ENCODE assay signal across 19 cellular contexts in the genomic region with DNA sequence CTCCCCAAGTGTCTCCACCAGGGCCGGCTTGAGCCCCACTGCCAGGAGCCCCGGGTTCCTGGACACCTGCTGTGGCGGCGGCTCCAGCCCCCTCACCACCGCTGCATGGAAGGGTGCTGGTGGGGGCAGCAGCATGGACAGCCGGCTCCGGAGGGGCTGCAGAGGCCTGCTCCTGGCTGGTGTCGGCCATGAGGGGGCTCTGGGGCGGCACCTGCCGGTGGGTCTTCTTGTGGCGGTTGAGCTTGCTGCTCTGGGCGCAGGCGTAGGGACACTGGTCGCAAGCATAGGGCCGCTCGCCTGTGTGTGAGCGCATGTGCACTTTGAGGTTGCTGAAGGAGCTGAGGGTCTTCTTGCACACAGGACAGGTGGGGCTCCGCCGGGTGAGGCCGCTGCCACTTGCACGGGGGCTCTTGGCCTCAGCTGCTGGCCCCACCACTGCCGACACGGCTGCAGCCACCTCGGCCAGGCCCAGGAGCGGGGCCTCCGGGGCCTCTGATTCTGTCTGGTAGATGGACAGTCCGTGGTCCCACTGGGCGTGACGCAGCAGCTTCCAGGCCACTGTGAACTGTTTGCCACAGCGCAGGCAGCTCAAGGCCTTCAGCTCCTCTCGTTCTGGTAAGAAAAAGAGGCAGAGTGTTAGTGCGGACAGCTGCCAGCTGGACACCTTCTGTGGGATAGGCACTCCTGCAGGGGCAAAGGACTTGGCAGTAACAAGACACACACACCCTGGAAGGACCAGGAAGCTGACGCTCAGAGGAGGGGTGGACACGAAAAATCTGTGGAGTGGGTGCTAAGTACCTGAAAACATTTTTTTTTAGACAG. TPM values are rescaled to one million over a fixed set of nuclear protein-coding genes. Genes with fewer than 3 reads are reported as not detected.
DNase-seq lines count a peak whose midpoint lies in the region; ATAC-seq, FAIRE-seq and TF ChIP-seq lines count a peak whose summit lies in the region.
"Had no signal": no experiment of that assay in that cellular context is flagged by ENCODE, and none has a peak within 500 bp of the region (broad histone marks: within the 10 kb centered on the region; RNA-seq: fewer than 3 reads in every experiment).

No MANE protein-coding gene starts in this region.

- BruUV-seq in HepG2 (replicated peaks; lab: Mats Ljungman, UMichigan): no TSS peak

- H3K9ac ChIP-seq in HepG2 (ENCODE audit: insufficient read depth, low read depth, low read length) (no peak overlapping the region), GM23248 (no peak overlapping the region)

- intact Hi-C loops in HepG2 (cut with micrococcal nuclease; ENCODE audit: unreplicated experiment): no loop called here
- intact Hi-C loops in right lobe of liver (cut with DNase I): no loop called here
- intact Hi-C loops in head of caudate nucleus (cut with DNase I): no loop called here
- intact Hi-C loops in testis (cut with DNase I; ENCODE audit: low total_unique reads): no loop called here

- H3K36me3 Mint-ChIP-seq in glutamatergic neuron (ENCODE audit: unreplicated experiment): no peaks in the 10 kb centered on the region

- TF ChIP-seq CTCF in HepG2 (CRISPR knock-in tag; IDR thresholded peaks at IDR 0.05) (no peak), right lobe of liver (IDR thresholded peaks at IDR 0.05) (no peak), glutamatergic neuron (IDR thresholded peaks at IDR 0.05; ENCODE audit: partially characterized antibody, unreplicated experiment) (no peak), testis (IDR thresholded peaks at IDR 0.05) (no peak)

- H3K27me3 Mint-ChIP-seq in glutamatergic neuron (ENCODE audit: unreplicated experiment): peaks cover 8% of the 10 kb centered on the region
- H3K27me3 Mint-ChIP-seq: activated naive CD4-positive, alpha-beta T cell treated with anti-CD3 and anti-CD28 coated beads, Interleukin-2, amount 10 ng/mL, durations not matched to agents 7 days and 5 days; CD4-positive, CD25-positive, alpha-beta regulatory T cell had no signal

- peaks cover 19% of the 10 kb centered on the region; the same call in 1 of the 2 replicates for H3F3A ChIP-seq in GM23248 (ENCODE audit: insufficient read depth)

- H3K36me3 ChIP-seq in HepG2 (replicated peaks in 1 of 2; ENCODE audit: control insufficient read depth in 1 of 2, insufficient read depth in 2 of 2, low read length in 2 of 2) (peaks cover 20 to 32% of the 10 kb centered on the region in 2 experiments; a peak in 4 of 5 replicates), right lobe of liver (peaks cover 4 to 40% (median 22%) of the 10 kb centered on the region in 4 donors), testis (ENCODE audit: low read depth, missing control alignments) (no peaks in the 10 kb centered on the region), GM23248 (ENCODE audit: low read depth) (peaks cover 8% of the 10 kb centered on the region; the same call in 1 of the 2 replicates)

- TF ChIP-seq RAD21 in HepG2 (CRISPR knock-in tag; IDR thresholded peaks at IDR 0.05): no peak

- TF ChIP-seq POLR2A in HepG2 (IDR thresholded peaks at IDR 0.05; ENCODE audit: insufficient read depth in 1 of 2, low read depth in 2 of 2, low read length in 2 of 2) (no peak), right lobe of liver (IDR thresholded peaks at IDR 0.05) (no peak), testis (IDR thresholded peaks at IDR 0.05) (no peak)

- H3K27me3 ChIP-seq in HepG2 (ENCODE audit: control insufficient read depth in 1 of 2, insufficient read depth in 2 of 2, low read length in 2 of 2) (no peaks in the 10 kb centered on the region), right lobe of liver (no peaks in the 10 kb centered on the region), testis (no peaks in the 10 kb centered on the region), GM23248 (replicated peaks; ENCODE audit: insufficient read depth) (no peaks in the 10 kb centered on the region)
- H3K27me3 ChIP-seq: transverse colon had no signal

- H3K4me3 ChIP-seq in HepG2 (replicated peaks in 1 of 3; ENCODE audit: insufficient read depth in 1 of 3, low read depth in 2 of 3, low read length in 3 of 3) (no peak overlapping the region), right lobe of liver (no peak overlapping the region), testis (no peak overlapping the region), GM23248 (no peak overlapping the region)
- H3K4me3 ChIP-seq: transverse colon had no signal

- no peak overlapping the region for H2AFZ ChIP-seq in HepG2 (ENCODE audit: low read length)
- H2AFZ ChIP-seq in GM23248: no peak overlapping the region

- H3K4me3 Mint-ChIP-seq in glutamatergic neuron (ENCODE audit: unreplicated experiment): peak overlapping the region; percentile 30
- H3K4me3 Mint-ChIP-seq: activated naive CD4-positive, alpha-beta T cell treated with anti-CD3 and anti-CD28 coated beads, Interleukin-2, amount 10 ng/mL, durations not matched to agents 7 days and 5 days; mesothelial cell of epicardium had no signal

- WGBS in HepG2 (ENCODE audit: low lambda C conversion rate): 99% methylated on average over 9 of the region's 34 CpGs
- no CpG with 5 or more reads among the region's 34 CpGs for WGBS in right lobe of liver (ENCODE audit: insufficient coverage, low coverage, low lambda C conversion rate, missing lambda C conversion rate)
- WGBS in testis, 2 donors: 80 to 86% methylated on average over 20 to 25 of the region's 34 CpGs
- 82 to 84% methylated on average over 33 to 34 of the region's 34 CpGs for WGBS in GM23248 (ENCODE audit: low coverage in 1 of 2, low lambda C conversion rate in 2 of 2, missing lambda C conversion rate in 2 of 2), 2 experiments

- POLR2A ChIA-PET in HepG2 (lab: Yijun Ruan, JAX): interaction anchor here (0.5 kb wide), 1 partner anchor 137 kb away, joined by 4 read pairs; no protein-coding TSS in a partner anchor

- H3K9me3 Mint-ChIP-seq in glutamatergic neuron (ENCODE audit: unreplicated experiment): peaks cover 15% of the 10 kb centered on the region
- H3K9me3 Mint-ChIP-seq: activated naive CD4-positive, alpha-beta T cell treated with anti-CD3 and anti-CD28 coated beads, Interleukin-2, amount 10 ng/mL, durations not matched to agents 7 days and 5 days; CD4-positive, CD25-positive, alpha-beta regulatory T cell; mesothelial cell of epicardium had no signal

- peaks cover 16% of the 10 kb centered on the region for H3K4me1 ChIP-seq in HepG2 (ENCODE audit: insufficient read depth, low read length)
- H3K4me1 ChIP-seq in right lobe of liver: peaks cover 0 to 12% (median 0%) of the 10 kb centered on the region in 4 donors
- H3K4me1 ChIP-seq in testis: peaks cover 9% of the 10 kb centered on the region
- H3K4me1 ChIP-seq in GM23248 (ENCODE audit: insufficient read depth): no peaks in the 10 kb centered on the region

- H3K27ac ChIP-seq in HepG2 (ENCODE audit: extremely low read length, insufficient read depth, low read length) (no peak overlapping the region), right lobe of liver (no peak overlapping the region), testis (no peak overlapping the region), GM23248 (no peak overlapping the region)
- H3K27ac ChIP-seq: transverse colon had no signal

- no peaks in the 10 kb centered on the region for H4K20me1 ChIP-seq in HepG2 (ENCODE audit: insufficient read depth, low read length)
- H4K20me1 ChIP-seq in GM23248 (ENCODE audit: insufficient read depth): no peaks in the 10 kb centered on the region

- CTCF ChIA-PET in HepG2 (lab: Yijun Ruan, JAX; ENCODE audit: low intra/inter-chr PET ratio, low total read pairs): no interaction called here

- H3K9me3 ChIP-seq in HepG2 (ENCODE audit: low read length): no peaks in the 10 kb centered on the region
- H3K9me3 ChIP-seq in right lobe of liver: no peaks in the 10 kb centered on the region
- no peaks in the 10 kb centered on the region for H3K9me3 ChIP-seq in testis
- H3K9me3 ChIP-seq in GM23248 (ENCODE audit: low read depth): no peaks in the 10 kb centered on the region
- H3K9me3 ChIP-seq: transverse colon had no signal

- TF ChIP-seq EP300 in HepG2 (IDR thresholded peaks at IDR 0.05; ENCODE audit: low read depth in 2 of 2, low read length in 2 of 2) (no peak), HepG2 (CRISPR knock-in tag; IDR thresholded peaks at IDR 0.05; ENCODE audit: borderline replicate concordance) (no peak)

- peaks cover 16% of the 10 kb centered on the region for H3K4me1 Mint-ChIP-seq in glutamatergic neuron (ENCODE audit: low read depth, unreplicated experiment)

- no peak for FAIRE-seq in HepG2 (lab: Jason Lieb, UNC)
- FAIRE-seq: kidney, TTC549 had no signal

- ATAC-seq in HepG2 (no peak), right lobe of liver (no peak)

- no peaks in the 10 kb centered on the region for H3K79me2 ChIP-seq in HepG2 (ENCODE audit: insufficient read depth, low read length)
- H3K79me2 ChIP-seq in GM23248 (ENCODE audit: insufficient read depth): no peaks in the 10 kb centered on the region

- no peaks in the 10 kb centered on the region for H3K9me2 ChIP-seq in GM23248 (ENCODE audit: insufficient read depth)

- in situ Hi-C loops in HepG2 (cut with HindIII; ENCODE audit: extremely low pct_ligation_motif_present, low pct_unique_long_range_greater_than_20kb): no loop called here
- in situ Hi-C loops in GM23248 (cut with MboI): no loop called here

- H3K27ac Mint-ChIP-seq in glutamatergic neuron (ENCODE audit: unreplicated experiment): peak overlapping the region; percentile 66
- H3K27ac Mint-ChIP-seq: CD4-positive, CD25-positive, alpha-beta regulatory T cell; mesothelial cell of epicardium had no signal

- H3K4me2 ChIP-seq in HepG2 (ENCODE audit: low read depth, low read length) (no peak overlapping the region), GM23248 (ENCODE audit: unreplicated experiment) (no peak overlapping the region)

- DNase-seq in HepG2 (ENCODE audit: low spot score): no peak
- no peak for DNase-seq in right lobe of liver
- DNase-seq in glutamatergic neuron: no peak
- no peak for DNase-seq in head of caudate nucleus
- DNase-seq in testis: no peak
- DNase-seq in GM23248: no peak
- DNase-seq: activated CD4-positive, alpha-beta T cell treated with anti-CD3 and anti-CD28 coated beads, Interleukin-2, amount 50 U/mL, for 1 hour; activated naive CD4-positive, alpha-beta T cell treated with anti-CD3 and anti-CD28 coated beads, Interleukin-2, amount 10 ng/mL, durations not matched to agents 7 days and 5 days; activated T-cell treated with anti-CD3 and anti-CD28 coated beads, Interleukin-2, amount 50 U/mL, for 1 hour; aorta; CD4-positive, CD25-positive, alpha-beta regulatory T cell; DMS153; kidney; MV-4-11; NCI-H187 treated with DMSO at 0.1 percent for 48 hours; stimulated activated CD4-positive, alpha-beta T cell treated with anti-CD3 and anti-CD28 coated beads, Interleukin-12 subunit alpha, Interleukin-12 subunit beta, amount 100 ng/mL, for 4 hours; transverse colon had no signal

RNA-seq across cellular contexts. Expression of a gene that starts 4.1 kb away (rescaled TPM):
- total RNA-seq in HepG2 (2016; rRNA removed; fragmentation: Illumina TruSeq; extraction: Trizol) (0.62 and 0.63 TPM in 2 replicates), right lobe of liver (under 1 TPM in 5 of 6 experiments, not detected in 1; 0.16 to 0.47 (median 0.35) TPM), glutamatergic neuron (ENCODE audit: unreplicated experiment) (6.3 TPM), testis (1 to 10 TPM; 5.8 to 6.7 TPM)
- total RNA-seq in HepG2 (2016; cell fraction: cytosol; rRNA removed; fragmentation: Illumina TruSeq; extraction: Trizol; ENCODE audit: low read depth): 0.71 and 0.97 TPM in 2 replicates
- total RNA-seq in HepG2 (2016; cell fraction: insoluble cytoplasmic fraction; rRNA removed; fragmentation: Illumina TruSeq; extraction: Trizol): 0.43 and 0.91 TPM in 2 replicates
- 1.4 and 1.9 TPM in 2 replicates for total RNA-seq in HepG2 (2016; cell fraction: membrane; rRNA removed; fragmentation: Illumina TruSeq; extraction: Trizol)
- 0.62 and 0.72 TPM in 2 replicates for total RNA-seq in HepG2 (2016; cell fraction: nucleus; rRNA removed; fragmentation: Illumina TruSeq; extraction: Trizol)
- polyA plus RNA-seq in HepG2 (2011; rRNA removed) (0.26 and 0.39 TPM in 2 replicates), testis (ENCODE audit: insufficient read depth, low read depth, low replicate concordance) (3.0 TPM), GM23248 (2016; fragmentation: Nextera tagmentation; extraction: Ambion mirVana) (0.15 TPM in 1 of 2 replicates, not detected in the other)
- polyA plus RNA-seq in HepG2 (2011; cell fraction: cytosol; rRNA removed): 0.15 and 0.32 TPM in 2 replicates
- 1.2 and 1.3 TPM in 2 replicates for polyA plus RNA-seq in HepG2 (2011; cell fraction: nucleus; rRNA removed)
- polyA plus RNA-seq in HepG2 (2012): 1.2 and 1.5 TPM in 2 replicates
- 1.3 TPM in 2 replicates for polyA plus RNA-seq in HepG2 (2016; cell fraction: cytosol; fragmentation: Illumina TruSeq; extraction: Trizol; ENCODE audit: low read depth)
- 2.2 and 2.9 TPM in 2 replicates for polyA plus RNA-seq in HepG2 (2016; cell fraction: insoluble cytoplasmic fraction; fragmentation: Illumina TruSeq; extraction: Trizol; ENCODE audit: low read depth)
- polyA plus RNA-seq in HepG2 (2016; cell fraction: membrane; fragmentation: Illumina TruSeq; extraction: Trizol; ENCODE audit: low read depth): 1.2 and 1.5 TPM in 2 replicates
- 2.3 and 4.7 TPM in 2 replicates for polyA plus RNA-seq in HepG2 (2016; cell fraction: nucleus; fragmentation: Illumina TruSeq; extraction: Trizol; ENCODE audit: insufficient read depth, low read depth)
- polyA minus RNA-seq in HepG2 (2011; rRNA and poly(A)+ RNA removed; ENCODE audit: low replicate concordance): 0.47 and 0.64 TPM in 2 replicates
- 1.2 and 2.5 TPM in 2 replicates for polyA minus RNA-seq in HepG2 (2011; cell fraction: cytosol; rRNA and poly(A)+ RNA removed)
- 0.37 and 0.39 TPM in 2 replicates for polyA minus RNA-seq in HepG2 (2011; cell fraction: nucleus; rRNA and poly(A)+ RNA removed)
- 0.25 TPM in 1 of 2 replicates, not detected in the other for total RNA-seq in GM23248 (2014; rRNA removed; shearing (Covaris generic))

RNA-seq across cellular contexts. Expression of a gene that starts 6.9 kb away (rescaled TPM):
- total RNA-seq in HepG2 (2016; rRNA removed; fragmentation: Illumina TruSeq; extraction: Trizol) (30.6 and 42.0 TPM in 2 replicates), right lobe of liver (10 to 100 TPM; 10.9 to 27.5 (median 14.0) TPM), glutamatergic neuron (ENCODE audit: unreplicated experiment) (49.1 TPM), testis (10 to 100 TPM in 1 of 2 donors, 1 to 10 TPM in 1; 7.6 to 13.5 TPM)
- 15.7 and 22.3 TPM in 2 replicates for total RNA-seq in HepG2 (2016; cell fraction: cytosol; rRNA removed; fragmentation: Illumina TruSeq; extraction: Trizol; ENCODE audit: low read depth)
- 34.9 and 39.3 TPM in 2 replicates for total RNA-seq in HepG2 (2016; cell fraction: insoluble cytoplasmic fraction; rRNA removed; fragmentation: Illumina TruSeq; extraction: Trizol)
- 28.5 and 42.7 TPM in 2 replicates for total RNA-seq in HepG2 (2016; cell fraction: membrane; rRNA removed; fragmentation: Illumina TruSeq; extraction: Trizol)
- total RNA-seq in HepG2 (2016; cell fraction: nucleus; rRNA removed; fragmentation: Illumina TruSeq; extraction: Trizol): 13.0 and 14.5 TPM in 2 replicates
- polyA plus RNA-seq in HepG2 (2011; rRNA removed) (22.2 and 24.1 TPM in 2 replicates), testis (ENCODE audit: insufficient read depth, low read depth, low replicate concordance) (9.7 TPM), GM23248 (2016; fragmentation: Nextera tagmentation; extraction: Ambion mirVana) (48.4 and 49.7 TPM in 2 replicates)
- 22.8 and 32.6 TPM in 2 replicates for polyA plus RNA-seq in HepG2 (2011; cell fraction: cytosol; rRNA removed)
- 31.3 and 38.6 TPM in 2 replicates for polyA plus RNA-seq in HepG2 (2011; cell fraction: nucleus; rRNA removed)
- polyA plus RNA-seq in HepG2 (2012): 22.7 and 23.7 TPM in 2 replicates
- polyA plus RNA-seq in HepG2 (2016; cell fraction: cytosol; fragmentation: Illumina TruSeq; extraction: Trizol; ENCODE audit: low read depth): 28.4 and 37.8 TPM in 2 replicates
- 62.1 and 65.3 TPM in 2 replicates for polyA plus RNA-seq in HepG2 (2016; cell fraction: insoluble cytoplasmic fraction; fragmentation: Illumina TruSeq; extraction: Trizol; ENCODE audit: low read depth)
- polyA plus RNA-seq in HepG2 (2016; cell fraction: membrane; fragmentation: Illumina TruSeq; extraction: Trizol; ENCODE audit: low read depth): 40.2 and 48.8 TPM in 2 replicates
- polyA plus RNA-seq in HepG2 (2016; cell fraction: nucleus; fragmentation: Illumina TruSeq; extraction: Trizol; ENCODE audit: insufficient read depth, low read depth): 33.1 and 40.0 TPM in 2 replicates
- 20.1 and 20.5 TPM in 2 replicates for polyA minus RNA-seq in HepG2 (2011; rRNA and poly(A)+ RNA removed; ENCODE audit: low replicate concordance)
- polyA minus RNA-seq in HepG2 (2011; cell fraction: cytosol; rRNA and poly(A)+ RNA removed): 12.5 and 19.8 TPM in 2 replicates
- 7.9 and 9.2 TPM in 2 replicates for polyA minus RNA-seq in HepG2 (2011; cell fraction: nucleus; rRNA and poly(A)+ RNA removed)
- total RNA-seq in GM23248 (2014; rRNA removed; shearing (Covaris generic)): 22.5 and 25.3 TPM in 2 replicates

RNA-seq across cellular contexts. Expression of a gene that starts 20.8 kb away (rescaled TPM):
- 9.2 and 14.3 TPM in 2 replicates for total RNA-seq in HepG2 (2016; rRNA removed; fragmentation: Illumina TruSeq; extraction: Trizol)
- total RNA-seq in HepG2 (2016; cell fraction: cytosol; rRNA removed; fragmentation: Illumina TruSeq; extraction: Trizol; ENCODE audit: low read depth): 6.7 and 9.0 TPM in 2 replicates
- total RNA-seq in HepG2 (2016; cell fraction: insoluble cytoplasmic fraction; rRNA removed; fragmentation: Illumina TruSeq; extraction: Trizol): 7.3 and 15.4 TPM in 2 replicates
- total RNA-seq in HepG2 (2016; cell fraction: membrane; rRNA removed; fragmentation: Illumina TruSeq; extraction: Trizol): 14.2 and 14.9 TPM in 2 replicates
- total RNA-seq in HepG2 (2016; cell fraction: nucleus; rRNA removed; fragmentation: Illumina TruSeq; extraction: Trizol): 12.9 and 14.6 TPM in 2 replicates
- polyA plus RNA-seq in HepG2 (2011; rRNA removed): 9.0 and 13.9 TPM in 2 replicates
- polyA plus RNA-seq in HepG2 (2011; cell fraction: cytosol; rRNA removed): 7.3 and 11.2 TPM in 2 replicates
- polyA plus RNA-seq in HepG2 (2011; cell fraction: nucleus; rRNA removed): 51.9 and 57.4 TPM in 2 replicates
- 9.6 and 15.6 TPM in 2 replicates for polyA plus RNA-seq in HepG2 (2012)
- polyA plus RNA-seq in HepG2 (2016; cell fraction: cytosol; fragmentation: Illumina TruSeq; extraction: Trizol; ENCODE audit: low read depth): 3.7 and 4.8 TPM in 2 replicates
- polyA plus RNA-seq in HepG2 (2016; cell fraction: insoluble cytoplasmic fraction; fragmentation: Illumina TruSeq; extraction: Trizol; ENCODE audit: low read depth): 8.4 and 10.5 TPM in 2 replicates
- 7.2 and 9.9 TPM in 2 replicates for polyA plus RNA-seq in HepG2 (2016; cell fraction: membrane; fragmentation: Illumina TruSeq; extraction: Trizol; ENCODE audit: low read depth)
- polyA plus RNA-seq in HepG2 (2016; cell fraction: nucleus; fragmentation: Illumina TruSeq; extraction: Trizol; ENCODE audit: insufficient read depth, low read depth): 30.3 and 31.0 TPM in 2 replicates
- polyA minus RNA-seq in HepG2 (2011; rRNA and poly(A)+ RNA removed; ENCODE audit: low replicate concordance): 11.1 and 11.5 TPM in 2 replicates
- polyA minus RNA-seq in HepG2 (2011; cell fraction: cytosol; rRNA and poly(A)+ RNA removed): 4.2 and 5.6 TPM in 2 replicates
- 11.2 and 12.4 TPM in 2 replicates for polyA minus RNA-seq in HepG2 (2011; cell fraction: nucleus; rRNA and poly(A)+ RNA removed)
- 10 to 100 TPM; 10.1 to 14.3 (median 11.0) TPM for total RNA-seq in right lobe of liver
- total RNA-seq in glutamatergic neuron (ENCODE audit: unreplicated experiment): 49.5 TPM
- 10 to 100 TPM; 82.5 to 83.0 TPM for total RNA-seq in testis
- polyA plus RNA-seq in testis (ENCODE audit: insufficient read depth, low read depth, low replicate concordance): 28.5 TPM
- 39.2 and 43.8 TPM in 2 replicates for total RNA-seq in GM23248 (2014; rRNA removed; shearing (Covaris generic))
- polyA plus RNA-seq in GM23248 (2016; fragmentation: Nextera tagmentation; extraction: Ambion mirVana): 1.6 and 1.9 TPM in 2 replicates

RNA-seq across cellular contexts. Expression of a gene that starts 33.3 kb away (rescaled TPM):
- total RNA-seq in HepG2 (2016; rRNA removed; fragmentation: Illumina TruSeq; extraction: Trizol) (7.4 and 32.0 TPM in 2 replicates), right lobe of liver (10 to 100 TPM; 30.5 to 66.8 (median 44.8) TPM), glutamatergic neuron (ENCODE audit: unreplicated experiment) (127 TPM), testis (100 to 1,000 TPM; 113 to 132 TPM)
- total RNA-seq in HepG2 (2016; cell fraction: cytosol; rRNA removed; fragmentation: Illumina TruSeq; extraction: Trizol; ENCODE audit: low read depth): 7.3 and 8.3 TPM in 2 replicates
- total RNA-seq in HepG2 (2016; cell fraction: insoluble cytoplasmic fraction; rRNA removed; fragmentation: Illumina TruSeq; extraction: Trizol): 6.5 and 35.8 TPM in 2 replicates
- 6.0 and 7.3 TPM in 2 replicates for total RNA-seq in HepG2 (2016; cell fraction: membrane; rRNA removed; fragmentation: Illumina TruSeq; extraction: Trizol)
- 36.9 and 51.6 TPM in 2 replicates for total RNA-seq in HepG2 (2016; cell fraction: nucleus; rRNA removed; fragmentation: Illumina TruSeq; extraction: Trizol)
- polyA plus RNA-seq in HepG2 (2011; rRNA removed) (51.1 and 51.4 TPM in 2 replicates), testis (ENCODE audit: insufficient read depth, low read depth, low replicate concordance) (76.1 TPM), GM23248 (2016; fragmentation: Nextera tagmentation; extraction: Ambion mirVana) (9.2 and 10.1 TPM in 2 replicates)
- polyA plus RNA-seq in HepG2 (2011; cell fraction: cytosol; rRNA removed): 13.6 and 14.3 TPM in 2 replicates
- 292 and 390 TPM in 2 replicates for polyA plus RNA-seq in HepG2 (2011; cell fraction: nucleus; rRNA removed)
- polyA plus RNA-seq in HepG2 (2012): 58.9 and 85.4 TPM in 2 replicates
- 7.0 and 7.7 TPM in 2 replicates for polyA plus RNA-seq in HepG2 (2016; cell fraction: cytosol; fragmentation: Illumina TruSeq; extraction: Trizol; ENCODE audit: low read depth)
- 18.3 and 19.4 TPM in 2 replicates for polyA plus RNA-seq in HepG2 (2016; cell fraction: insoluble cytoplasmic fraction; fragmentation: Illumina TruSeq; extraction: Trizol; ENCODE audit: low read depth)
- polyA plus RNA-seq in HepG2 (2016; cell fraction: membrane; fragmentation: Illumina TruSeq; extraction: Trizol; ENCODE audit: low read depth): 9.9 and 14.8 TPM in 2 replicates
- 320 and 335 TPM in 2 replicates for polyA plus RNA-seq in HepG2 (2016; cell fraction: nucleus; fragmentation: Illumina TruSeq; extraction: Trizol; ENCODE audit: insufficient read depth, low read depth)
- polyA minus RNA-seq in HepG2 (2011; rRNA and poly(A)+ RNA removed; ENCODE audit: low replicate concordance): 16.6 and 30.8 TPM in 2 replicates
- polyA minus RNA-seq in HepG2 (2011; cell fraction: cytosol; rRNA and poly(A)+ RNA removed): 4.3 and 4.6 TPM in 2 replicates
- polyA minus RNA-seq in HepG2 (2011; cell fraction: nucleus; rRNA and poly(A)+ RNA removed): 49.0 and 61.0 TPM in 2 replicates
- 12.3 and 45.1 TPM in 2 replicates for total RNA-seq in GM23248 (2014; rRNA removed; shearing (Covaris generic))
